21 cellular contexts compared by ENCODE assay signal in the genomic region with DNA sequence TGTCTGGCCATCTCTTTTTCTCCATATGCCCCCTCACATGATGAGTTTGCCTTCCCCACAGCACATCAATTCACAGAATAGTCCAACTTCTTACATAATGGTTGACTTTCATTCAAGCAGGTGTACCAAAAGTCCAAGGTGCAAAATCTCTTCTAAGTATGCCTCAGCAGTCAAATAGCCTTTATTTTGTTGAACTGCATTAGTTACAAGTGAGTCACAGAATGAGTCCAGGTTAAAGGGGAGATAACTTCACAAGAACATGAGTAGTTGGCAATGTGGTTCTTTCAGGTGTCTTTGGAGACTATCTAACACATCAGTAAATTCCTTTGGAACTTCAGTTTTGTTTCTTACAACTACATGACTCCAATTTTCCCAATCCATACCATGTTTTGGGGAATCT.
"Had no signal": no experiment of that assay in that cellular context is flagged by ENCODE, and none has a peak within 500 bp of the region (broad histone marks: within the 10 kb centered on the region; RNA-seq: fewer than 3 reads in every experiment).

No MANE protein-coding gene starts in this region.

- H2AFZ ChIP-seq: neural progenitor cell, parathyroid adenoma had no signal

- H3K27ac ChIP-seq: coronary artery, gastrocnemius medialis, left lung, neural progenitor cell, parathyroid adenoma, skin epidermis, transverse colon, vagina had no signal

- H3K9me3 ChIP-seq: gastrocnemius medialis, left lung, transverse colon, vagina had no signal

- H3K27me3 ChIP-seq: gastrocnemius medialis, left lung, transverse colon, vagina had no signal

- ATAC-seq: gastrocnemius medialis; left cardiac atrium; left lung; naive thymus-derived CD4-positive, alpha-beta T cell; right cardiac atrium; stimulated activated naive B cell treated with anti-CD40 and anti-IgM and Interleukin-4, amounts not matched to agents 10 μg/mL and 1 μg/mL and 100 μg/mL, for 72 hours had no signal

- H3K4me1 ChIP-seq: gastrocnemius medialis, left lung, parathyroid adenoma, transverse colon, vagina had no signal

- H3K36me3 ChIP-seq: gastrocnemius medialis, left lung, neural progenitor cell, transverse colon, vagina had no signal

- H3K9ac ChIP-seq: neural progenitor cell, parathyroid adenoma had no signal

- FAIRE-seq: endothelial cell of umbilical vein had no signal

- H3K4me3 ChIP-seq: coronary artery, gastrocnemius medialis, left lung, skin epidermis, transverse colon, vagina had no signal

- H3K79me2 ChIP-seq: parathyroid adenoma had no signal

- DNase-seq: dermis blood vessel endothelial cell; effector memory CD4-positive, alpha-beta T cell; gastrocnemius medialis; head of caudate nucleus; kidney; left cardiac atrium; left lung; mesenchymal stem cell; midbrain; naive thymus-derived CD4-positive, alpha-beta T cell; right cardiac atrium; stimulated activated CD4-positive, alpha-beta T cell treated with anti-CD3 and anti-CD28 coated beads, Interleukin-15, amount 100 ng/mL, for 24 hours; stimulated activated CD4-positive, alpha-beta T cell treated with anti-CD3 and anti-CD28 coated beads, Interleukin-2, amount 100 ng/mL, for 48 hours; stimulated activated naive B cell treated with anti-CD40 and anti-IgM and Interleukin-4, amounts not matched to agents 10 μg/mL and 1 μg/mL and 100 μg/mL, for 72 hours; transverse colon had no signal
